ENCODE assay signal across 36 cellular contexts in genomic region chr4:144696376-144696775, GRCh38. TPM values are rescaled to one million over a fixed set of nuclear protein-coding genes. Genes with fewer than 3 reads are reported as not detected.
"Had no signal": no experiment of that assay in that cellular context is flagged by ENCODE, and none has a peak within 500 bp of the region (broad histone marks: within the 10 kb centered on the region; RNA-seq: fewer than 3 reads in every experiment).

No MANE protein-coding gene starts in this region.

- FAIRE-seq: astrocyte, bronchial epithelial cell had no signal

- ATAC-seq: activated naive CD4-positive, alpha-beta T cell treated with anti-CD3 and anti-CD28 coated beads, Interleukin-2, amount 50 U/mL, for 72 hours; activated naive CD8-positive, alpha-beta T cell treated with anti-CD3 and anti-CD28 coated beads, Interleukin-2, amount 50 U/mL, for 24 hours; activated T-cell treated with anti-CD3 and anti-CD28 coated beads, Interleukin-2, amount 50 U/mL, for 4 hours; activated T-cell treated with anti-CD3 and anti-CD28 coated beads, Interleukin-2, amount 50 U/mL, for 72 hours; activated T-helper 17 cell treated with anti-CD3 and anti-CD28 coated beads, Interleukin-2, amount 50 U/mL, for 72 hours; body of pancreas had no signal

- H3K4me3 ChIP-seq: adrenal gland, ascending aorta, body of pancreas, breast epithelium, cardiac muscle cell had no signal

- DNase-seq: activated effector memory CD4-positive, alpha-beta T cell treated with anti-CD3 and anti-CD28 coated beads, Interleukin-2, amount 50 U/mL, for 16 hours; activated effector memory CD4-positive, alpha-beta T cell treated with Interleukin-2 at 50 U/mL for 16 hours; activated gamma-delta T cell; activated gamma-delta T cell treated with Interleukin-2 at 50 U/mL for 16 hours; activated naive CD4-positive, alpha-beta T cell; activated naive CD4-positive, alpha-beta T cell treated with anti-CD3 and anti-CD28 coated beads for 36 hours; activated naive CD4-positive, alpha-beta T cell treated with anti-CD3 and anti-CD28 coated beads, Interleukin-2, amount 10 ng/mL, durations not matched to agents 7 days and 5 days; activated naive CD4-positive, alpha-beta T cell treated with anti-CD3 and anti-CD28 coated beads, Interleukin-2, amount 50 U/mL, for 16 hours; activated naive CD4-positive, alpha-beta T cell treated with Interleukin-2 at 50 U/mL for 16 hours; activated naive CD8-positive, alpha-beta T cell treated with anti-CD3 and anti-CD28 coated beads for 36 hours; activated naive CD8-positive, alpha-beta T cell treated with anti-CD3 and anti-CD28 coated beads, Interleukin-2, amount 10 ng/mL, durations not matched to agents 7 days and 5 days; activated naive CD8-positive, alpha-beta T cell treated with anti-CD3 and anti-CD28 coated beads, Interleukin-2, amount 50 U/mL, for 24 hours; activated T-cell treated with anti-CD3 and anti-CD28 coated beads, Interleukin-2, amount 50 U/mL, for 1 hour; activated T-cell treated with anti-CD3 and anti-CD28 coated beads, Interleukin-2, amount 50 U/mL, for 24 hours; activated T-cell treated with anti-CD3 and anti-CD28 coated beads, Interleukin-2, amount 50 U/mL, for 4 hours; activated T-cell treated with anti-CD3 and anti-CD28 coated beads, Interleukin-2, amount 50 U/mL, for 48 hours; activated T-cell treated with anti-CD3 and anti-CD28 coated beads, Interleukin-2, amount 50 U/mL, for 72 hours; adrenal gland; amniotic stem cell; amygdala; anterior cingulate cortex; aorta; body of pancreas; brain microvascular endothelial cell; caudate nucleus; central memory CD4-positive, alpha-beta T cell; cerebellar nuclear complex had no signal

RNA-seq across cellular contexts. Expression of gene HHIP, which starts 50.4 kb away (rescaled TPM):
- total RNA-seq: activated naive CD4-positive, alpha-beta T cell treated with anti-CD3 and anti-CD28 coated beads for 36 hours; activated naive CD4-positive, alpha-beta T cell treated with anti-CD3 and anti-CD28 coated beads, Interleukin-2, amount 50 U/mL, for 72 hours; activated naive CD8-positive, alpha-beta T cell treated with anti-CD3 and anti-CD28 coated beads for 36 hours; activated naive CD8-positive, alpha-beta T cell treated with anti-CD3 and anti-CD28 coated beads, Interleukin-2, amount 10 ng/mL, durations not matched to agents 7 days and 5 days; activated T-helper 1 cell treated with anti-CD3 and anti-CD28 coated beads, Interleukin-12 subunit alpha, Interleukin-12 subunit beta, Interleukin-2, Interleukin-4 antibody, amounts not matched to agents 30 ng/mL and 10 ng/mL and 1 ng/mL, durations not matched to agents 14 hours and 24 hours and 36 hours; activated T-helper 17 cell treated with anti-CD3 and anti-CD28 coated beads, Interleukin-2, amount 50 U/mL, for 72 hours; activated T-helper 2 cell treated with anti-CD3 and anti-CD28 coated beads, Interferon-gamma antibody, Interleukin-2, Interleukin-4, amounts not matched to agents 10 μg/mL and 5 μg/mL and 100 μg/mL, durations not matched to agents 14 hours and 24 hours and 36 hours; bronchial epithelial cell; cardiac muscle cell had no signal
